34 cellular contexts compared by ENCODE assay signal in the genomic region with DNA sequence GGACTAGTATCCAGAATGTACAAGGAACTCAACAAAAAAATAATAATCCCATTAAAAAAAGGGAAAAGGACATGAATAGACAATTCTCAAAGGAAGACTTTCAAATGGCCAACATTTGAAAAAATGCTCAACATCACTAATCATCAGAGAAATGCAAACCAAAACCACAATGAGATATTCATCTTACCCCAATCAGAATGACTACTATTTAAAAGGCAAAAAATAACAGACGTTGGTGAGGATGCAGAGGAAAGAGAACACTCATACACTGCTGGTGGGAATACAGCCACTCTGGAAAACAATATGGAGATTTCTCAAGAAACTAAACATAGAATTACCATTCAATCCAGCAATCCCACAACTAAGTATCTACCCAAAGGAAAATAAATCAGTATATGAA.
"Had no signal": no experiment of that assay in that cellular context is flagged by ENCODE, and none has a peak within 500 bp of the region (broad histone marks: within the 10 kb centered on the region; RNA-seq: fewer than 3 reads in every experiment).

No MANE protein-coding gene starts in this region.

- H3K27me3 ChIP-seq: cardiac muscle cell, Peyer's patch, SJCRH30 had no signal

- H3K4me1 ChIP-seq: Peyer's patch, SJCRH30 had no signal

- DNase-seq: activated CD4-positive, alpha-beta T cell treated with anti-CD3 and anti-CD28 coated beads for 1 hour; activated CD4-positive, alpha-beta T cell treated with anti-CD3 and anti-CD28 coated beads, Interleukin-2, amount 10 ng/mL, durations not matched to agents 24 days and 14 days; activated CD4-positive, alpha-beta T cell treated with anti-CD3 and anti-CD28 coated beads, Interleukin-2, amount 50 U/mL, for 4 hours; activated CD4-positive, CD25-positive, alpha-beta regulatory T cell; activated CD8-positive, alpha-beta T cell treated with anti-CD3 and anti-CD28 coated beads for 36 hours; activated effector memory CD4-positive, alpha-beta T cell treated with anti-CD3 and anti-CD28 coated beads, Interleukin-2, amount 50 U/mL, for 16 hours; activated naive CD4-positive, alpha-beta T cell; activated naive CD4-positive, alpha-beta T cell treated with anti-CD3 and anti-CD28 coated beads, Interleukin-2, amount 50 U/mL, for 16 hours; activated naive CD8-positive, alpha-beta T cell treated with anti-CD3 and anti-CD28 coated beads, Interleukin-2, amount 10 ng/mL, durations not matched to agents 7 days and 5 days; activated T-cell treated with anti-CD3 and anti-CD28 coated beads, Interleukin-2, amount 50 U/mL, for 1 hour; activated T-cell treated with anti-CD3 and anti-CD28 coated beads, Interleukin-2, amount 50 U/mL, for 72 hours; Karpas-422; KBM-7; NCI-H1092 treated with DMSO at 0.1 percent for 48 hours; NCI-H1417; NCI-H146; NCI-H187; NCI-H2029 treated with DMSO at 0.1 percent for 48 hours; NCI-H2107; NCI-H2171; NCI-H510A; NCI-H526; NCI-H748 treated with DMSO at 0.1 percent for 48 hours; NK-92 treated with Interleukin-12 subunit alpha and Interleukin-12 subunit beta, amount 100 ng/mL, for 24 hours; PC-3; Peyer's patch; SJCRH30; T1000; WERI-Rb-1 had no signal

- ATAC-seq: activated CD8-positive, alpha-beta T cell treated with anti-CD3 and anti-CD28 coated beads for 36 hours; activated T-cell treated with anti-CD3 and anti-CD28 coated beads, Interleukin-2, amount 50 U/mL, for 72 hours; activated T-helper 17 cell treated with anti-CD3 and anti-CD28 coated beads, Interleukin-2, amount 50 U/mL, for 72 hours; PC-3; Right ventricle myocardium inferior had no signal

- H3K27ac ChIP-seq: cardiac muscle cell, Peyer's patch, RWPE1, SJCRH30, SK-N-MC, WERI-Rb-1 had no signal

- H3K4me3 ChIP-seq: cardiac muscle cell, Peyer's patch, SJCRH30, SK-N-MC had no signal

- H3K36me3 ChIP-seq: cardiac muscle cell, Peyer's patch, SJCRH30, WERI-Rb-1 had no signal
